In the genomic region with DNA sequence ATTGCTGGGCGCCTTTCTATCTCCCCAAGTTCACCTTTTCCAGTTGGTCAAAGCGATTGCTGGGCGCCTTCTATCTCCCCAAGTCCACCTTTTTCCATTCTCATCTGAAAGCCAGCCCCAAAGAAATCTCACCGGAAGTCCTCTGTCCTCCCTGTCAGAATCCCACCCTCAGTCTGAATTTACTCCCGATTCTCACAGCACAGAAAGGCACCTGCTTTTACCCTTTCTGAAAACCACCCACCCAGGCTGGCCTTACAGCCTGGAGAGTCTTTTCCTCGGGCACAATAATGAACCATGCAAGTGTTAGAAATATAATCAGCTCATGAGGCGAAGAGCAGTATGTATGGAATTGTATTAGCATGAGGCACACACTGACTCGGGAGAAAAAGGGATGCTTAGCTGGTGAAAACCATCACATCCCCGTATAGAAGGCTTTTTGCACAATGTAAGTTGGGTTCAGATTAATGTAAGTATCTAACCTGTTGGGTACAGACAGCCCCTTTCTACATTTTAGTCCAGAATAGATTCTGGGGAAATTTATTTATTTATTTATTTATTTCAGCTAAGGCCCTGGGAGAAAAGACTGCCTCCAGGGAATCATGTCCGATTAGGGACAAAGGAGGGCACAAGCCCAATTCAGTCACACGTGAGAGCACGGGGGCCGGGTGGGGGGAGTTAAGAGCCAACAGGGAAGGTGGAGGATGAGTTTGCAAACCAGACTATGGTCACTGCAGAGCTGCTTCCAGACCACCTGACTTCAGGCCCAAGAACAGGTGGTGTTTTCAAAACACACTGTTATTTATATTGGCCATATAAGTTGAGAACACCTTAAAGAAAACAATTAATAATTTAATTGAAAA, we compare ENCODE assay signal across 10 cellular contexts. TPM values are rescaled to one million over a fixed set of nuclear protein-coding genes. Genes with fewer than 3 reads are reported as not detected.
DNase-seq lines count a peak whose midpoint lies in the region; ATAC-seq, FAIRE-seq and TF ChIP-seq lines count a peak whose summit lies in the region.
"Had no signal": no experiment of that assay in that cellular context is flagged by ENCODE, and none has a peak within 500 bp of the region (broad histone marks: within the 10 kb centered on the region; RNA-seq: fewer than 3 reads in every experiment).

No MANE protein-coding gene starts in this region.

- peak overlapping the region; percentile 82 for H3K4me2 ChIP-seq in fibroblast of lung (ENCODE audit: extremely low read depth, insufficient read depth, low read length)

- no peak for FAIRE-seq in pancreas (lab: Jason Lieb, UNC)
- FAIRE-seq: bronchial epithelial cell had no signal

- H3K9me3 ChIP-seq in Panc1 (ENCODE audit: control insufficient read depth, insufficient read depth, low read depth, low read length) (no peaks in the 10 kb centered on the region), fibroblast of lung (ENCODE audit: control insufficient read depth, insufficient read depth, low read depth, low read length) (no peaks in the 10 kb centered on the region), pancreas (no peaks in the 10 kb centered on the region)

- H3K9me3 Mint-ChIP-seq in activated CD8-positive, alpha-beta T cell treated with anti-CD3 and anti-CD28 coated beads for 36 hours, result no peaks in the 10 kb centered on the region
- H3K9me3 Mint-ChIP-seq: naive thymus-derived CD8-positive, alpha-beta T cell had no signal

- intact Hi-C loops in Panc1 (cut with micrococcal nuclease; ENCODE audit: unreplicated experiment), result loop anchor here (10.0 kb wide), 1 partner anchor 214 kb away; no protein-coding TSS in a partner anchor
- intact Hi-C loops in pancreas (cut with DNase I), result loop anchor here in 2 of 3 donors (10.0 kb wide), 2 partner anchors 84 to 214 kb away; no protein-coding TSS in a partner anchor
- intact Hi-C loops in activated CD8-positive, alpha-beta T cell treated with anti-CD3 and anti-CD28 coated beads for 36 hours (cut with micrococcal nuclease), result no loop called here

- in situ Hi-C loops in Panc1 (cut with HindIII; ENCODE audit: low pct_unique_long_range_greater_than_20kb, low sequenced_read_pairs), result no loop called here

- H3K36me3 ChIP-seq in Panc1 (ENCODE audit: control insufficient read depth, insufficient read depth, low read length) (no peaks in the 10 kb centered on the region), fibroblast of lung (ENCODE audit: control insufficient read depth, insufficient read depth, low read length) (no peaks in the 10 kb centered on the region), pancreas (no peaks in the 10 kb centered on the region)

- CTCF ChIA-PET in Panc1 (lab: Charles Lee), result no interaction called here
- CTCF ChIA-PET in activated CD8-positive, alpha-beta T cell treated with anti-CD3 and anti-CD28 coated beads for 36 hours (lab: Charles Lee), result interaction anchor here (1.6 kb wide), 1 partner anchor 12 kb away, joined by 3 read pairs; no protein-coding TSS in a partner anchor

- H4K20me1 ChIP-seq in fibroblast of lung (ENCODE audit: control insufficient read depth, extremely low read depth, insufficient read depth, low read length), result no peaks in the 10 kb centered on the region

- POLR2A ChIA-PET in Panc1 (lab: Charles Lee), result no interaction called here
- POLR2A ChIA-PET in activated CD8-positive, alpha-beta T cell treated with anti-CD3 and anti-CD28 coated beads for 36 hours (lab: Charles Lee), result no interaction called here

- H3K4me3 ChIP-seq in Panc1 (ENCODE audit: low read depth in 2 of 2, low read length in 2 of 2), result peak overlapping the region; percentile 56 to 57
- peak overlapping the region in 1 of 4 experiments; percentile 76 for H3K4me3 ChIP-seq in fibroblast of lung (replicated peaks in 1 of 4; ENCODE audit: control extremely low read depth in 1 of 4, insufficient read depth in 1 of 4, low read depth in 3 of 4, low read length in 4 of 4)
- peak overlapping the region in 2 of 4 donors; percentile 81 to 89 for H3K4me3 ChIP-seq in pancreas

- no TSS peak for BruUV-seq in Panc1 (replicated peaks; lab: Mats Ljungman, UMichigan)

- WGBS in pancreas, 2 donors, result 84% methylated on average over 13 of the region's 13 CpGs

- H3K27ac Mint-ChIP-seq in activated CD8-positive, alpha-beta T cell treated with anti-CD3 and anti-CD28 coated beads for 36 hours, result no peak overlapping the region

- H3K27me3 ChIP-seq in Panc1 (ENCODE audit: control insufficient read depth, insufficient read depth, low read length), result no peaks in the 10 kb centered on the region
- H3K27me3 ChIP-seq in fibroblast of lung (ENCODE audit: control insufficient read depth, insufficient read depth, low read length), result no peaks in the 10 kb centered on the region
- no peaks in the 10 kb centered on the region for H3K27me3 ChIP-seq in pancreas

- ATAC-seq in Panc1, result no peak
- ATAC-seq in pancreas, result no peak
- ATAC-seq in GM19035 (IDR thresholded peaks at IDR 0.05; ENCODE audit: unreplicated experiment), result no peak
- ATAC-seq in activated CD8-positive, alpha-beta T cell treated with anti-CD3 and anti-CD28 coated beads for 36 hours, result no peak
- ATAC-seq: naive thymus-derived CD8-positive, alpha-beta T cell had no signal

- DNase-seq in Panc1 (ENCODE audit: low read depth, low spot score) (no peak), fibroblast of lung (ENCODE audit: low read depth in 2 of 2) (no peak), pancreas (no peak), NCI-H526 treated with DMSO at 0.1 percent for 48 hours (lab: John Stamatoyannopoulos, UW) (no peak), mesenteric fat pad (ENCODE audit: low spot score) (no peak)
- no peak for DNase-seq in activated CD8-positive, alpha-beta T cell treated with anti-CD3 and anti-CD28 coated beads for 36 hours
- DNase-seq: naive thymus-derived CD8-positive, alpha-beta T cell had no signal

- H3K36me3 Mint-ChIP-seq in activated CD8-positive, alpha-beta T cell treated with anti-CD3 and anti-CD28 coated beads for 36 hours (ENCODE audit: low read depth), result no peaks in the 10 kb centered on the region
- H3K36me3 Mint-ChIP-seq: naive thymus-derived CD8-positive, alpha-beta T cell had no signal

- no peak overlapping the region for H2AFZ ChIP-seq in fibroblast of lung (ENCODE audit: low read length)

- H3K4me3 Mint-ChIP-seq in activated CD8-positive, alpha-beta T cell treated with anti-CD3 and anti-CD28 coated beads for 36 hours, result no peak overlapping the region

- no peak overlapping the region for H3K9ac ChIP-seq in fibroblast of lung (ENCODE audit: insufficient read depth, low read length)

- TF ChIP-seq CTCF in C4-2B (conservative IDR thresholded peaks at IDR 0.05) (no peak), Panc1 (IDR thresholded peaks at IDR 0.05) (no peak), fibroblast of lung (conservative IDR thresholded peaks at IDR 0.05 in 1 of 2, IDR thresholded peaks at IDR 0.05 in 1 of 2; ENCODE audit: low read depth in 1 of 2, low read length in 2 of 2) (no peak), pancreas (IDR thresholded peaks at IDR 0.05) (no peak)
- no peak for TF ChIP-seq CTCF in activated CD8-positive, alpha-beta T cell treated with anti-CD3 and anti-CD28 coated beads for 36 hours (IDR thresholded peaks at IDR 0.05)

- peaks cover 91% of the 10 kb centered on the region for H3K79me2 ChIP-seq in fibroblast of lung (ENCODE audit: control insufficient read depth, insufficient read depth, low read length)

- H3K27ac ChIP-seq in C4-2B (peak overlapping the region; percentile 97), Panc1 (ENCODE audit: low read length) (peak overlapping the region; percentile 83), fibroblast of lung (ENCODE audit: insufficient read depth, low read length) (peak overlapping the region; percentile 70), pancreas (peak overlapping the region; percentile 89 to 92 (median 90))

- peaks cover 4% of the 10 kb centered on the region for H3K4me1 Mint-ChIP-seq in activated CD8-positive, alpha-beta T cell treated with anti-CD3 and anti-CD28 coated beads for 36 hours (ENCODE audit: low read depth)

- H3K27me3 Mint-ChIP-seq in activated CD8-positive, alpha-beta T cell treated with anti-CD3 and anti-CD28 coated beads for 36 hours, result peaks cover 37% of the 10 kb centered on the region

- H3K4me1 ChIP-seq in Panc1 (ENCODE audit: control insufficient read depth, insufficient read depth, low read length) (peaks cover 59% of the 10 kb centered on the region), fibroblast of lung (ENCODE audit: control insufficient read depth, extremely low read depth, insufficient read depth, low read length) (peaks cover 49% of the 10 kb centered on the region), pancreas (peaks cover 26 to 65% (median 52%) of the 10 kb centered on the region in 3 donors)

RNA-seq across cellular contexts. Expression of gene ZFHX3, which starts 1.4 kb away (rescaled TPM):
- 7.1 TPM for total RNA-seq in Panc1 (2021; ENCODE audit: unreplicated experiment)
- 3.0 TPM for polyA plus RNA-seq in Panc1 (2012; ENCODE audit: insufficient read length)
- total RNA-seq in fibroblast of lung, result 5.4 and 7.3 TPM in 2 replicates
- polyA plus RNA-seq in fibroblast of lung, result 4.4 and 4.7 TPM in 2 replicates
- 4.3 and 8.5 TPM in 2 replicates for polyA plus RNA-seq in fibroblast of lung (2012)
- polyA minus RNA-seq in fibroblast of lung (ENCODE audit: low replicate concordance), result 21.6 and 25.3 TPM in 2 replicates
- 10 to 100 TPM in 4 of 6 donors, 1 to 10 TPM in 2; 8.7 to 17.6 (median 10.4) TPM for total RNA-seq in pancreas
- 1 to 10 TPM; 2.5 to 4.5 TPM for polyA plus RNA-seq in pancreas
- 28.8 TPM for total RNA-seq in mesenteric fat pad
- total RNA-seq in activated CD8-positive, alpha-beta T cell treated with anti-CD3 and anti-CD28 coated beads for 36 hours, result under 1 TPM; 0.16 to 0.25 TPM
